In genomic region chr7:72857965-72858364, GRCh38 we compare ENCODE assay signal across 1 cellular context.
TF ChIP-seq lines count a peak whose summit lies in the region.
"Not testable (repeated sequence)": the region's sequence is repeated elsewhere in the genome, so short reads cannot be mapped to it uniquely, and the experiment has no call there.

No MANE protein-coding gene starts in this region.

TF ChIP-seq in HepG2, 621 proteins besides CTCF, POLR2A, EP300 and RAD21:
- TF ChIP-seq, protein P1, sequence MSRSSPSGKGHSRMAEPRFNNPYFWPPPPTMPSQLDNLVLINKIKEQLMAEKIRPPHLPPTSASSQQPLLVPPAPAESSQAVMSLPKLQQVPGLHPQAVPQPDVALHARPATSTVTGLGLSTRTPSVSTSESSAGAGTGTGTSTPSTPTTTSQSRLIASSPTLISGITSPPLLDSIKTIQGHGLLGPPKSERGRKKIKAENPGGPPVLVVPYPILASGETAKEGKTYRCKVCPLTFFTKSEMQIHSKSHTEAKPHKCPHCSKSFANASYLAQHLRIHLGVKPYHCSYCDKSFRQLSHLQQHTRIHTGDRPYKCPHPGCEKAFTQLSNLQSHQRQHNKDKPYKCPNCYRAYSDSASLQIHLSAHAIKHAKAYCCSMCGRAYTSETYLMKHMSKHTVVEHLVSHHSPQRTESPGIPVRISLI (CRISPR knock-in tag; IDR thresholded peaks at IDR 0.05; ENCODE audit: borderline replicate concordance): 0 out of 2 replicates have a peak, but pooled peaks have one; percentile 30
- TF ChIP-seq FOXP1 (IDR thresholded peaks at IDR 0.05): not testable (repeated sequence)
- 0 out of 2 replicates have a peak, but pooled peaks have one; percentile 27 for TF ChIP-seq FOXP1 (CRISPR knock-in tag; IDR thresholded peaks at IDR 0.05)
